In genomic region chr5:32017638-32018429, GRCh38 we compare ENCODE assay signal across 10 cellular contexts.
DNase-seq lines count a peak whose midpoint lies in the region; ATAC-seq and TF ChIP-seq lines count a peak whose summit lies in the region.
"Had no signal": no experiment of that assay in that cellular context is flagged by ENCODE, and none has a peak within 500 bp of the region (broad histone marks: within the 10 kb centered on the region; RNA-seq: fewer than 3 reads in every experiment).

No MANE protein-coding gene starts in this region.

- no peaks in the 10 kb centered on the region for H3K36me3 Mint-ChIP-seq in activated naive CD8-positive, alpha-beta T cell treated with anti-CD3 and anti-CD28 coated beads for 36 hours
- H3K36me3 Mint-ChIP-seq in activated naive CD8-positive, alpha-beta T cell treated with anti-CD3 and anti-CD28 coated beads, Interleukin-2, amount 50 U/mL, for 24 hours (ENCODE audit: low read depth): no peaks in the 10 kb centered on the region
- H3K36me3 Mint-ChIP-seq in endothelial cell (ENCODE audit: low read depth, unreplicated experiment): peaks cover 12% of the 10 kb centered on the region
- no peaks in the 10 kb centered on the region for H3K36me3 Mint-ChIP-seq in naive thymus-derived CD8-positive, alpha-beta T cell

- no peaks in the 10 kb centered on the region for H3K27me3 Mint-ChIP-seq in activated naive CD8-positive, alpha-beta T cell treated with anti-CD3 and anti-CD28 coated beads for 36 hours
- H3K27me3 Mint-ChIP-seq in activated naive CD8-positive, alpha-beta T cell treated with anti-CD3 and anti-CD28 coated beads, Interleukin-2, amount 50 U/mL, for 24 hours: no peaks in the 10 kb centered on the region
- peaks cover 2% of the 10 kb centered on the region for H3K27me3 Mint-ChIP-seq in endothelial cell (ENCODE audit: unreplicated experiment)
- no peaks in the 10 kb centered on the region for H3K27me3 Mint-ChIP-seq in naive thymus-derived CD8-positive, alpha-beta T cell

- H3K4me3 Mint-ChIP-seq in activated naive CD8-positive, alpha-beta T cell treated with anti-CD3 and anti-CD28 coated beads for 36 hours: no peak overlapping the region
- H3K4me3 Mint-ChIP-seq in activated naive CD8-positive, alpha-beta T cell treated with anti-CD3 and anti-CD28 coated beads, Interleukin-2, amount 50 U/mL, for 24 hours: no peak overlapping the region
- H3K4me3 Mint-ChIP-seq in endothelial cell (ENCODE audit: unreplicated experiment): no peak overlapping the region
- H3K4me3 Mint-ChIP-seq in naive thymus-derived CD8-positive, alpha-beta T cell: peak overlapping the region; percentile 8 to 78 (median 71)

- H3K27ac Mint-ChIP-seq in activated naive CD8-positive, alpha-beta T cell treated with anti-CD3 and anti-CD28 coated beads for 36 hours: peak overlapping the region; percentile 31
- H3K27ac Mint-ChIP-seq in activated naive CD8-positive, alpha-beta T cell treated with anti-CD3 and anti-CD28 coated beads, Interleukin-2, amount 50 U/mL, for 24 hours: no peak overlapping the region
- H3K27ac Mint-ChIP-seq in endothelial cell (ENCODE audit: unreplicated experiment): peak overlapping the region; percentile 62
- peak overlapping the region; percentile 17 to 90 (median 73) for H3K27ac Mint-ChIP-seq in naive thymus-derived CD8-positive, alpha-beta T cell

- peaks cover 25% of the 10 kb centered on the region for H3K4me1 Mint-ChIP-seq in activated naive CD8-positive, alpha-beta T cell treated with anti-CD3 and anti-CD28 coated beads for 36 hours
- peaks cover 10% of the 10 kb centered on the region for H3K4me1 Mint-ChIP-seq in activated naive CD8-positive, alpha-beta T cell treated with anti-CD3 and anti-CD28 coated beads, Interleukin-2, amount 50 U/mL, for 24 hours
- H3K4me1 Mint-ChIP-seq in endothelial cell (ENCODE audit: unreplicated experiment): peaks cover 39% of the 10 kb centered on the region
- peaks cover 9 to 40% (median 18%) of the 10 kb centered on the region in 4 donors for H3K4me1 Mint-ChIP-seq in naive thymus-derived CD8-positive, alpha-beta T cell

- no peaks in the 10 kb centered on the region for H3K9me3 Mint-ChIP-seq in activated naive CD8-positive, alpha-beta T cell treated with anti-CD3 and anti-CD28 coated beads for 36 hours
- H3K9me3 Mint-ChIP-seq in activated naive CD8-positive, alpha-beta T cell treated with anti-CD3 and anti-CD28 coated beads, Interleukin-2, amount 50 U/mL, for 24 hours: no peaks in the 10 kb centered on the region
- H3K9me3 Mint-ChIP-seq in endothelial cell (ENCODE audit: unreplicated experiment): no peaks in the 10 kb centered on the region
- H3K9me3 Mint-ChIP-seq in naive thymus-derived CD8-positive, alpha-beta T cell: no peaks in the 10 kb centered on the region
- H3K9me3 Mint-ChIP-seq: effector memory CD8-positive, alpha-beta T cell had no signal

- TF ChIP-seq CTCF in endothelial cell (IDR thresholded peaks at IDR 0.05; ENCODE audit: unreplicated experiment) (no peak), vagina (IDR thresholded peaks at IDR 0.05) (no peak)

- H3K4me3 ChIP-seq in vagina: peak overlapping the region in 1 of 2 donors; percentile 9

- no peak for TF ChIP-seq POLR2A in vagina (IDR thresholded peaks at IDR 0.05)
- no peak for TF ChIP-seq POLR2A in erythroblast (IDR thresholded peaks at IDR 0.05; ENCODE audit: low read length)

- intact Hi-C loops in vagina (cut with DNase I): no loop called here

- peak overlapping the region; percentile 10 for H3K27ac ChIP-seq in vagina

- in situ Hi-C loops in G401 (cut with HindIII; ENCODE audit: low sequenced_read_pairs): no loop called here

- ATAC-seq in activated naive CD8-positive, alpha-beta T cell treated with anti-CD3 and anti-CD28 coated beads, Interleukin-2, amount 50 U/mL, for 24 hours: no peak
- peak; percentile 42 to 56 for ATAC-seq in naive thymus-derived CD8-positive, alpha-beta T cell
- ATAC-seq: effector memory CD8-positive, alpha-beta T cell had no signal

- H3K27me3 ChIP-seq in vagina: no peaks in the 10 kb centered on the region

- POLR2A ChIA-PET in naive thymus-derived CD8-positive, alpha-beta T cell (lab: Charles Lee): interaction anchor here (0.6 to 1.1 kb wide), 5 partner anchors 8 to 164 kb away, joined by 3 to 6 read pairs (median 4); no protein-coding TSS in a partner anchor

- no peak for DNase-seq in activated naive CD8-positive, alpha-beta T cell treated with anti-CD3 and anti-CD28 coated beads for 36 hours
- DNase-seq in activated naive CD8-positive, alpha-beta T cell treated with anti-CD3 and anti-CD28 coated beads, Interleukin-2, amount 50 U/mL, for 24 hours: no peak
- DNase-seq in endothelial cell (ENCODE audit: low spot score): no peak
- DNase-seq in naive thymus-derived CD8-positive, alpha-beta T cell: peak in 1 of 10 donors; percentile 4
- DNase-seq in vagina (ENCODE audit: extremely low spot score in 2 of 2): no peak
- no peak for DNase-seq in erythroblast (lab: John Stamatoyannopoulos, UW)
- DNase-seq in G401 (ENCODE audit: low spot score): no peak
- no peak for DNase-seq in NCI-H1930 (lab: John Stamatoyannopoulos, UW)
- DNase-seq: effector memory CD8-positive, alpha-beta T cell; NCI-H1048 had no signal

- H3K36me3 ChIP-seq in vagina: no peaks in the 10 kb centered on the region

- no peaks in the 10 kb centered on the region for H3K9me3 ChIP-seq in vagina

- peaks cover 21% of the 10 kb centered on the region for H3K4me1 ChIP-seq in vagina

Comparison
In these comparisons a context has a peak if more than half of its experiments do, and no peak if none do; other contexts are left out.
1. H3K4me3 Mint-ChIP-seq: peak in naive thymus-derived CD8-positive, alpha-beta T cell (10 of 10); none in activated naive CD8-positive, alpha-beta T cell treated with anti-CD3 and anti-CD28 coated beads for 36 hours (single experiment), activated naive CD8-positive, alpha-beta T cell treated with anti-CD3 and anti-CD28 coated beads, Interleukin-2, amount 50 U/mL, for 24 hours (single experiment) and endothelial cell (single experiment).